16 cellular contexts compared by ENCODE assay signal in genomic region chr5:136023935-136024645, GRCh38. TPM values are rescaled to one million over a fixed set of nuclear protein-coding genes. Genes with fewer than 3 reads are reported as not detected.
A peak's percentile ranks its signal among the peaks of the same experiment; 100 is the strongest.
DNase-seq lines count a peak whose midpoint lies in the region; ATAC-seq and TF ChIP-seq lines count a peak whose summit lies in the region.
"Had no signal": no experiment of that assay in that cellular context is flagged by ENCODE, and none has a peak within 500 bp of the region (broad histone marks: within the 10 kb centered on the region; RNA-seq: fewer than 3 reads in every experiment).

No MANE protein-coding gene starts in this region.

- H3K36me3 Mint-ChIP-seq in activated naive CD4-positive, alpha-beta T cell treated with anti-CD3 and anti-CD28 coated beads, Interleukin-2, amount 10 ng/mL, durations not matched to agents 7 days and 5 days, result no peaks in the 10 kb centered on the region
- H3K36me3 Mint-ChIP-seq: activated naive CD4-positive, alpha-beta T cell treated with anti-CD3 and anti-CD28 coated beads, Interleukin-2, amount 50 U/mL, for 24 hours; mesothelial cell of epicardium had no signal

- H3K4me3 Mint-ChIP-seq in activated naive CD4-positive, alpha-beta T cell treated with anti-CD3 and anti-CD28 coated beads, Interleukin-2, amount 10 ng/mL, durations not matched to agents 7 days and 5 days, result no peak overlapping the region
- H3K4me3 Mint-ChIP-seq: activated naive CD4-positive, alpha-beta T cell treated with anti-CD3 and anti-CD28 coated beads, Interleukin-2, amount 50 U/mL, for 24 hours; mesothelial cell of epicardium had no signal

- no peak overlapping the region for H3K27ac Mint-ChIP-seq in activated naive CD4-positive, alpha-beta T cell treated with anti-CD3 and anti-CD28 coated beads, Interleukin-2, amount 10 ng/mL, durations not matched to agents 7 days and 5 days
- H3K27ac Mint-ChIP-seq: activated naive CD4-positive, alpha-beta T cell treated with anti-CD3 and anti-CD28 coated beads, Interleukin-2, amount 50 U/mL, for 24 hours; mesothelial cell of epicardium had no signal

- CTCF ChIA-PET in activated naive CD4-positive, alpha-beta T cell treated with anti-CD3 and anti-CD28 coated beads, Interleukin-2, amount 10 ng/mL, durations not matched to agents 7 days and 5 days (lab: Charles Lee), result no interaction called here

- H3K9me3 ChIP-seq in sigmoid colon, result no peaks in the 10 kb centered on the region
- H3K9me3 ChIP-seq: esophagus muscularis mucosa had no signal

- no peak for TF ChIP-seq EP300 in sigmoid colon (IDR thresholded peaks at IDR 0.05)

- H3K9me3 Mint-ChIP-seq in activated naive CD4-positive, alpha-beta T cell treated with anti-CD3 and anti-CD28 coated beads, Interleukin-2, amount 10 ng/mL, durations not matched to agents 7 days and 5 days, result no peaks in the 10 kb centered on the region
- H3K9me3 Mint-ChIP-seq: activated naive CD4-positive, alpha-beta T cell treated with anti-CD3 and anti-CD28 coated beads, Interleukin-2, amount 50 U/mL, for 24 hours; mesothelial cell of epicardium had no signal

- H3K4me1 ChIP-seq in sigmoid colon, result peaks cover 0 to 83% (median 68%) of the 10 kb centered on the region in 4 donors

- 68 to 84% methylated on average over 11 of the region's 11 CpGs for WGBS in sigmoid colon, 2 donors

- intact Hi-C loops in sigmoid colon (cut with DNase I), result no loop called here

- H3K27ac ChIP-seq in sigmoid colon, result peak overlapping the region in 2 of 4 donors; percentile 61 to 71

- H3K27me3 ChIP-seq in sigmoid colon, result no peaks in the 10 kb centered on the region
- H3K27me3 ChIP-seq: esophagus muscularis mucosa had no signal

- TF ChIP-seq POLR2A in sigmoid colon (IDR thresholded peaks at IDR 0.05), result no peak

- no peaks in the 10 kb centered on the region for H3K36me3 ChIP-seq in sigmoid colon
- H3K36me3 ChIP-seq: esophagus muscularis mucosa had no signal

- ATAC-seq in GM18511 (IDR thresholded peaks at IDR 0.05; ENCODE audit: unreplicated experiment), result no peak
- ATAC-seq in GM21526 (IDR thresholded peaks at IDR 0.05; ENCODE audit: low FRiP score, unreplicated experiment), result no peak

- H3K4me1 Mint-ChIP-seq in activated naive CD4-positive, alpha-beta T cell treated with anti-CD3 and anti-CD28 coated beads, Interleukin-2, amount 10 ng/mL, durations not matched to agents 7 days and 5 days, result no peaks in the 10 kb centered on the region
- H3K4me1 Mint-ChIP-seq: activated naive CD4-positive, alpha-beta T cell treated with anti-CD3 and anti-CD28 coated beads, Interleukin-2, amount 50 U/mL, for 24 hours had no signal

- TF ChIP-seq CTCF in sigmoid colon (IDR thresholded peaks at IDR 0.05), result no peak

- DNase-seq in Ammon's horn (ENCODE audit: low spot score), result peak; percentile 37
- peak; percentile 22 to 50 for DNase-seq in NOMO-1 (lab: John Stamatoyannopoulos, UW; ENCODE audit: unreplicated experiment in 2 of 2)
- DNase-seq in fibroblast of gingiva (ENCODE audit: low read depth), result peak; percentile 94
- DNase-seq in sigmoid colon, result peak; percentile 57
- DNase-seq in NCI-H526 (lab: John Stamatoyannopoulos, UW), result no peak
- DNase-seq in activated naive CD4-positive, alpha-beta T cell treated with anti-CD3 and anti-CD28 coated beads, Interleukin-2, amount 10 ng/mL, durations not matched to agents 7 days and 5 days, result no peak
- DNase-seq: activated CD4-positive, CD25-positive, alpha-beta regulatory T cell; MM.1S; NCI-H2171; OCI-M1; stimulated activated CD4-positive, alpha-beta T cell treated with anti-CD3 and anti-CD28 coated beads, Interleukin-2, amount 100 ng/mL, for 24 hours had no signal

- peaks cover 42% of the 10 kb centered on the region for H3K27me3 Mint-ChIP-seq in activated naive CD4-positive, alpha-beta T cell treated with anti-CD3 and anti-CD28 coated beads, Interleukin-2, amount 10 ng/mL, durations not matched to agents 7 days and 5 days

- no peak overlapping the region for H3K4me3 ChIP-seq in sigmoid colon
- H3K4me3 ChIP-seq: esophagus muscularis mucosa had no signal

RNA-seq across cellular contexts. Expression of gene TGFBI, which starts 4.7 kb away (rescaled TPM):
- 100 to 1,000 TPM in 2 of 4 donors, 10 to 100 TPM in 2; 49.2 to 178 (median 91.6) TPM for total RNA-seq in sigmoid colon
- polyA plus RNA-seq in sigmoid colon, result 100 to 1,000 TPM in 1 of 3 donors, 10 to 100 TPM in 2; 48.6 to 106 (median 65.3) TPM

Comparison
In these comparisons a context has a peak if more than half of its experiments do, and no peak if none do; other contexts are left out.
1. DNase-seq: peak in Ammon's horn (single experiment), NOMO-1 (2 of 2), fibroblast of gingiva (single experiment) and sigmoid colon (single experiment); none in NCI-H526 (0 of 2) and activated naive CD4-positive, alpha-beta T cell treated with anti-CD3 and anti-CD28 coated beads, Interleukin-2, amount 10 ng/mL, durations not matched to agents 7 days and 5 days (single experiment).